ENCODE assay signal across 1 cellular context in the genomic region with DNA sequence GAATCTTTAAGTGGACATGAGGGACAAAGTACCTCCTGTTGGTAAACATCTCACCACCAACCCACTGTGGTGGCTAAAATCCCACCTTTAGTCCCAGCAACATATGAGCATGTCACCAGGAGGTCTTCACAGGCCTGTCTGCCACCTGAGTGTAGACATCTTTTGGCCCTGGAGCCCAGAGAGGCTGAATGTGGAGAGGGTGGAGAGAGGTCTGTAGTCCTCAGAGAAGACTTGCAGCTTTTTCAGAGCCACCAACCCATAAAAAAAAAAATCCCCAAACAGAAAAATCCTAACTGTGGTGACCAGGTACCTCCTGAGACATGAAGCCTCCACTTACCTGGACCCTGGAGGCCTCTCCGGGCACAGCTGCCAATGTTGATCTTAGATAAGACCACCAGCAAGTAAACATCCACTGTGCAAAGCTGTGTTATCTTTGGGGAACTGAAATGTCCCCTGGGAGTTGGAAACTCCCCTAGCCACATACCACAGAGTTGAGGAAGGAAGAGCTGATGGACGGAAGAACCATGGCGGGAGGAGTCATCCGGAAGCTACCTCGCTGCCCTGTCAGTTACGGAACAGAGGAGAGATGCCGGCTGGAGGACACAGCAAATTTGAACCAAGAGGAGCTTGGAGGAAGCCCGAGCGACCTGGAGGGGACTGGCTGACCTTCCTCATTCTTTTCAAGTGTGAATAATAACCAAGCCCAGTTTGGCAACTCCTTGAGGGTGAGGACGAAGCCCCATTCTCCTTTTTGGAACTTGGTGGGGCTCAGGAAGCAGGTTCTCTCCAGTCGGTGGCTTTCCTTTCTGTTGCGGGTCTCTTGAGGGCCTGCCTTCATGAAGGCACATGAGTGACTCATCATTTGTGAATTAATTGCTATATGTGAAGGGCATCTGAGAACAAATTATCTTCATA.
TF ChIP-seq lines count a peak whose summit lies in the region.

A gene with protein sequence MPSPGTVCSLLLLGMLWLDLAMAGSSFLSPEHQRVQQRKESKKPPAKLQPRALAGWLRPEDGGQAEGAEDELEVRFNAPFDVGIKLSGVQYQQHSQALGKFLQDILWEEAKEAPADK (minus strand): TSS at position 443 of the 915 bp plus-strand sequence. CDS start 2,767 bp downstream, outside the sequence.

TF ChIP-seq in HepG2, 621 proteins besides CTCF, POLR2A, EP300 and RAD21 (continued from another document and continues in another):
- no peak for TF ChIP-seq ZNF550 (CRISPR knock-in tag; IDR thresholded peaks at IDR 0.05; ENCODE audit: borderline replicate concordance)
- peak; percentile 43; the same call in 1 of the 2 replicates for TF ChIP-seq RELA (CRISPR knock-in tag; IDR thresholded peaks at IDR 0.05)
- TF ChIP-seq, protein P1, sequence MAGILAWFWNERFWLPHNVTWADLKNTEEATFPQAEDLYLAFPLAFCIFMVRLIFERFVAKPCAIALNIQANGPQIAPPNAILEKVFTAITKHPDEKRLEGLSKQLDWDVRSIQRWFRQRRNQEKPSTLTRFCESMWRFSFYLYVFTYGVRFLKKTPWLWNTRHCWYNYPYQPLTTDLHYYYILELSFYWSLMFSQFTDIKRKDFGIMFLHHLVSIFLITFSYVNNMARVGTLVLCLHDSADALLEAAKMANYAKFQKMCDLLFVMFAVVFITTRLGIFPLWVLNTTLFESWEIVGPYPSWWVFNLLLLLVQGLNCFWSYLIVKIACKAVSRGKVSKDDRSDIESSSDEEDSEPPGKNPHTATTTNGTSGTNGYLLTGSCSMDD (CRISPR knock-in tag; IDR thresholded peaks at IDR 0.05): no peak
- TF ChIP-seq, protein P2, sequence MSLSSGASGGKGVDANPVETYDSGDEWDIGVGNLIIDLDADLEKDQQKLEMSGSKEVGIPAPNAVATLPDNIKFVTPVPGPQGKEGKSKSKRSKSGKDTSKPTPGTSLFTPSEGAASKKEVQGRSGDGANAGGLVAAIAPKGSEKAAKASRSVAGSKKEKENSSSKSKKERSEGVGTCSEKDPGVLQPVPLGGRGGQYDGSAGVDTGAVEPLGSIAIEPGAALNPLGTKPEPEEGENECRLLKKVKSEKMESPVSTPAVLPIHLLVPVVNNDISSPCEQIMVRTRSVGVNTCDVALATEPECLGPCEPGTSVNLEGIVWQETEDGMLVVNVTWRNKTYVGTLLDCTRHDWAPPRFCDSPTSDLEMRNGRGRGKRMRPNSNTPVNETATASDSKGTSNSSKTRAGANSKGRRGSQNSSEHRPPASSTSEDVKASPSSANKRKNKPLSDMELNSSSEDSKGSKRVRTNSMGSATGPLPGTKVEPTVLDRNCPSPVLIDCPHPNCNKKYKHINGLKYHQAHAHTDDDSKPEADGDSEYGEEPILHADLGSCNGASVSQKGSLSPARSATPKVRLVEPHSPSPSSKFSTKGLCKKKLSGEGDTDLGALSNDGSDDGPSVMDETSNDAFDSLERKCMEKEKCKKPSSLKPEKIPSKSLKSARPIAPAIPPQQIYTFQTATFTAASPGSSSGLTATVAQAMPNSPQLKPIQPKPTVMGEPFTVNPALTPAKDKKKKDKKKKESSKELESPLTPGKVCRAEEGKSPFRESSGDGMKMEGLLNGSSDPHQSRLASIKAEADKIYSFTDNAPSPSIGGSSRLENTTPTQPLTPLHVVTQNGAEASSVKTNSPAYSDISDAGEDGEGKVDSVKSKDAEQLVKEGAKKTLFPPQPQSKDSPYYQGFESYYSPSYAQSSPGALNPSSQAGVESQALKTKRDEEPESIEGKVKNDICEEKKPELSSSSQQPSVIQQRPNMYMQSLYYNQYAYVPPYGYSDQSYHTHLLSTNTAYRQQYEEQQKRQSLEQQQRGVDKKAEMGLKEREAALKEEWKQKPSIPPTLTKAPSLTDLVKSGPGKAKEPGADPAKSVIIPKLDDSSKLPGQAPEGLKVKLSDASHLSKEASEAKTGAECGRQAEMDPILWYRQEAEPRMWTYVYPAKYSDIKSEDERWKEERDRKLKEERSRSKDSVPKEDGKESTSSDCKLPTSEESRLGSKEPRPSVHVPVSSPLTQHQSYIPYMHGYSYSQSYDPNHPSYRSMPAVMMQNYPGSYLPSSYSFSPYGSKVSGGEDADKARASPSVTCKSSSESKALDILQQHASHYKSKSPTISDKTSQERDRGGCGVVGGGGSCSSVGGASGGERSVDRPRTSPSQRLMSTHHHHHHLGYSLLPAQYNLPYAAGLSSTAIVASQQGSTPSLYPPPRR (CRISPR knock-in tag; IDR thresholded peaks at IDR 0.05; ENCODE audit: borderline replicate concordance): no peak; the same call in 1 of the 2 replicates
- TF ChIP-seq ZFP90 (CRISPR knock-in tag; IDR thresholded peaks at IDR 0.05; ENCODE audit: borderline replicate concordance): no peak
- TF ChIP-seq, protein P3, sequence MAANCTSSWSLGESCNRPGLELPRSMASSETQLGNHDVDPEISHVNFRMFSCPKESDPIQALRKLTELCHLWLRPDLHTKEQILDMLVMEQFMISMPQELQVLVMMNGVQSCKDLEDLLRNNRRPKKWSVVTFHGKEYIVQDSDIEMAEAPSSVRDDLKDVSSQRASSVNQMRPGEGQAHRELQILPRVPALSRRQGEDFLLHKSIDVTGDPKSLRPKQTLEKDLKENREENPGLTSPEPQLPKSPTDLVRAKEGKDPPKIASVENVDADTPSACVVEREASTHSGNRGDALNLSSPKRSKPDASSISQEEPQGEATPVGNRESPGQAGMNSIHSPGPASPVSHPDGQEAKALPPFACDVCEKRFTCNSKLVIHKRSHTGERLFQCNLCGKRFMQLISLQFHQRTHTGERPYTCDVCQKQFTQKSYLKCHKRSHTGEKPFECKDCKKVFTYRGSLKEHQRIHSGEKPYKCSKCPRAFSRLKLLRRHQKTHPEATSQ (CRISPR knock-in tag; IDR thresholded peaks at IDR 0.05; ENCODE audit: borderline replicate concordance): no peak
- TF ChIP-seq ISL2 (CRISPR knock-in tag; IDR thresholded peaks at IDR 0.05): peak; percentile 84
- no peak for TF ChIP-seq MED8 (CRISPR knock-in tag; IDR thresholded peaks at IDR 0.05; ENCODE audit: insufficient replicate concordance)
- no peak for TF ChIP-seq SIN3B (IDR thresholded peaks at IDR 0.05; ENCODE audit: low read length)
- TF ChIP-seq KDM6A (CRISPR knock-in tag; IDR thresholded peaks at IDR 0.05; ENCODE audit: low read depth): peak; percentile 74
- no peak for TF ChIP-seq ZNF354B (CRISPR knock-in tag; IDR thresholded peaks at IDR 0.05)
- TF ChIP-seq REPIN1 (CRISPR knock-in tag; IDR thresholded peaks at IDR 0.05; ENCODE audit: borderline replicate concordance, low read depth): no peak
- no peak for TF ChIP-seq HCFC1 (IDR thresholded peaks at IDR 0.05; ENCODE audit: low read depth, low read length)
- TF ChIP-seq TCF7L2 (IDR thresholded peaks at IDR 0.05; ENCODE audit: low read depth, low read length): no peak
- TF ChIP-seq SAFB2 (CRISPR knock-in tag; IDR thresholded peaks at IDR 0.05; ENCODE audit: borderline replicate concordance, low read depth): no peak
- no peak for TF ChIP-seq ZNF766 (CRISPR knock-in tag; IDR thresholded peaks at IDR 0.05; ENCODE audit: borderline replicate concordance)
- no peak for TF ChIP-seq ZBTB1 (CRISPR knock-in tag; IDR thresholded peaks at IDR 0.05; ENCODE audit: borderline replicate concordance)
- TF ChIP-seq, protein P4, sequence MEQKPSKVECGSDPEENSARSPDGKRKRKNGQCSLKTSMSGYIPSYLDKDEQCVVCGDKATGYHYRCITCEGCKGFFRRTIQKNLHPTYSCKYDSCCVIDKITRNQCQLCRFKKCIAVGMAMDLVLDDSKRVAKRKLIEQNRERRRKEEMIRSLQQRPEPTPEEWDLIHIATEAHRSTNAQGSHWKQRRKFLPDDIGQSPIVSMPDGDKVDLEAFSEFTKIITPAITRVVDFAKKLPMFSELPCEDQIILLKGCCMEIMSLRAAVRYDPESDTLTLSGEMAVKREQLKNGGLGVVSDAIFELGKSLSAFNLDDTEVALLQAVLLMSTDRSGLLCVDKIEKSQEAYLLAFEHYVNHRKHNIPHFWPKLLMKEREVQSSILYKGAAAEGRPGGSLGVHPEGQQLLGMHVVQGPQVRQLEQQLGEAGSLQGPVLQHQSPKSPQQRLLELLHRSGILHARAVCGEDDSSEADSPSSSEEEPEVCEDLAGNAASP (CRISPR knock-in tag; IDR thresholded peaks at IDR 0.05; ENCODE audit: borderline replicate concordance): 0 out of 2 replicates have a peak, but pooled peaks have one; percentile 65
- TF ChIP-seq, protein P5, sequence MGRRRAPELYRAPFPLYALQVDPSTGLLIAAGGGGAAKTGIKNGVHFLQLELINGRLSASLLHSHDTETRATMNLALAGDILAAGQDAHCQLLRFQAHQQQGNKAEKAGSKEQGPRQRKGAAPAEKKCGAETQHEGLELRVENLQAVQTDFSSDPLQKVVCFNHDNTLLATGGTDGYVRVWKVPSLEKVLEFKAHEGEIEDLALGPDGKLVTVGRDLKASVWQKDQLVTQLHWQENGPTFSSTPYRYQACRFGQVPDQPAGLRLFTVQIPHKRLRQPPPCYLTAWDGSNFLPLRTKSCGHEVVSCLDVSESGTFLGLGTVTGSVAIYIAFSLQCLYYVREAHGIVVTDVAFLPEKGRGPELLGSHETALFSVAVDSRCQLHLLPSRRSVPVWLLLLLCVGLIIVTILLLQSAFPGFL (CRISPR knock-in tag; IDR thresholded peaks at IDR 0.05): no peak
- 0 out of 2 replicates have a peak, but pooled peaks have one; percentile 34 for TF ChIP-seq ZNF232 (CRISPR knock-in tag; IDR thresholded peaks at IDR 0.05; ENCODE audit: borderline replicate concordance)
- peak; percentile 25; the same call in 1 of the 2 replicates for TF ChIP-seq FOSL2 (CRISPR knock-in tag; IDR thresholded peaks at IDR 0.05)
- TF ChIP-seq FOSL1 (CRISPR knock-in tag; IDR thresholded peaks at IDR 0.05; ENCODE audit: borderline replicate concordance): no peak
- TF ChIP-seq HDAC1 (CRISPR knock-in tag; IDR thresholded peaks at IDR 0.05): peak; percentile 79
- no peak for TF ChIP-seq ZNF34 (CRISPR knock-in tag; IDR thresholded peaks at IDR 0.05; ENCODE audit: borderline replicate concordance)
- TF ChIP-seq SOX6 (IDR thresholded peaks at IDR 0.05): no peak
- peak; percentile 79 for TF ChIP-seq SOX6 (CRISPR knock-in tag; IDR thresholded peaks at IDR 0.05)
- TF ChIP-seq FOXM1 (CRISPR knock-in tag; IDR thresholded peaks at IDR 0.05): no peak
- no peak for TF ChIP-seq STAT5B (CRISPR knock-in tag; IDR thresholded peaks at IDR 0.05)
- TF ChIP-seq, protein P6, sequence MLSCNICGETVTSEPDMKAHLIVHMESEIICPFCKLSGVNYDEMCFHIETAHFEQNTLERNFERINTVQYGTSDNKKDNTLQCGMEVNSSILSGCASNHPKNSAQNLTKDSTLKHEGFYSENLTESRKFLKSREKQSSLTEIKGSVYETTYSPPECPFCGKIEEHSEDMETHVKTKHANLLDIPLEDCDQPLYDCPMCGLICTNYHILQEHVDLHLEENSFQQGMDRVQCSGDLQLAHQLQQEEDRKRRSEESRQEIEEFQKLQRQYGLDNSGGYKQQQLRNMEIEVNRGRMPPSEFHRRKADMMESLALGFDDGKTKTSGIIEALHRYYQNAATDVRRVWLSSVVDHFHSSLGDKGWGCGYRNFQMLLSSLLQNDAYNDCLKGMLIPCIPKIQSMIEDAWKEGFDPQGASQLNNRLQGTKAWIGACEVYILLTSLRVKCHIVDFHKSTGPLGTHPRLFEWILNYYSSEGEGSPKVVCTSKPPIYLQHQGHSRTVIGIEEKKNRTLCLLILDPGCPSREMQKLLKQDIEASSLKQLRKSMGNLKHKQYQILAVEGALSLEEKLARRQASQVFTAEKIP (CRISPR knock-in tag; IDR thresholded peaks at IDR 0.05; ENCODE audit: borderline replicate concordance): no peak
- no peak for TF ChIP-seq ZNF136 (CRISPR knock-in tag; IDR thresholded peaks at IDR 0.05; ENCODE audit: low read depth)
- TF ChIP-seq MLLT10 (CRISPR knock-in tag; IDR thresholded peaks at IDR 0.05): no peak
- TF ChIP-seq, protein P7, sequence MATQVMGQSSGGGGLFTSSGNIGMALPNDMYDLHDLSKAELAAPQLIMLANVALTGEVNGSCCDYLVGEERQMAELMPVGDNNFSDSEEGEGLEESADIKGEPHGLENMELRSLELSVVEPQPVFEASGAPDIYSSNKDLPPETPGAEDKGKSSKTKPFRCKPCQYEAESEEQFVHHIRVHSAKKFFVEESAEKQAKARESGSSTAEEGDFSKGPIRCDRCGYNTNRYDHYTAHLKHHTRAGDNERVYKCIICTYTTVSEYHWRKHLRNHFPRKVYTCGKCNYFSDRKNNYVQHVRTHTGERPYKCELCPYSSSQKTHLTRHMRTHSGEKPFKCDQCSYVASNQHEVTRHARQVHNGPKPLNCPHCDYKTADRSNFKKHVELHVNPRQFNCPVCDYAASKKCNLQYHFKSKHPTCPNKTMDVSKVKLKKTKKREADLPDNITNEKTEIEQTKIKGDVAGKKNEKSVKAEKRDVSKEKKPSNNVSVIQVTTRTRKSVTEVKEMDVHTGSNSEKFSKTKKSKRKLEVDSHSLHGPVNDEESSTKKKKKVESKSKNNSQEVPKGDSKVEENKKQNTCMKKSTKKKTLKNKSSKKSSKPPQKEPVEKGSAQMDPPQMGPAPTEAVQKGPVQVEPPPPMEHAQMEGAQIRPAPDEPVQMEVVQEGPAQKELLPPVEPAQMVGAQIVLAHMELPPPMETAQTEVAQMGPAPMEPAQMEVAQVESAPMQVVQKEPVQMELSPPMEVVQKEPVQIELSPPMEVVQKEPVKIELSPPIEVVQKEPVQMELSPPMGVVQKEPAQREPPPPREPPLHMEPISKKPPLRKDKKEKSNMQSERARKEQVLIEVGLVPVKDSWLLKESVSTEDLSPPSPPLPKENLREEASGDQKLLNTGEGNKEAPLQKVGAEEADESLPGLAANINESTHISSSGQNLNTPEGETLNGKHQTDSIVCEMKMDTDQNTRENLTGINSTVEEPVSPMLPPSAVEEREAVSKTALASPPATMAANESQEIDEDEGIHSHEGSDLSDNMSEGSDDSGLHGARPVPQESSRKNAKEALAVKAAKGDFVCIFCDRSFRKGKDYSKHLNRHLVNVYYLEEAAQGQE (IDR thresholded peaks at IDR 0.05; ENCODE audit: borderline replicate concordance in 1 of 2, low read depth in 1 of 2, low read length in 2 of 2): no peak
- no peak for TF ChIP-seq ISX (CRISPR knock-in tag; conservative IDR thresholded peaks at IDR 0.05)
- TF ChIP-seq ZNF468 (CRISPR knock-in tag; IDR thresholded peaks at IDR 0.05): no peak
- TF ChIP-seq, protein P8, sequence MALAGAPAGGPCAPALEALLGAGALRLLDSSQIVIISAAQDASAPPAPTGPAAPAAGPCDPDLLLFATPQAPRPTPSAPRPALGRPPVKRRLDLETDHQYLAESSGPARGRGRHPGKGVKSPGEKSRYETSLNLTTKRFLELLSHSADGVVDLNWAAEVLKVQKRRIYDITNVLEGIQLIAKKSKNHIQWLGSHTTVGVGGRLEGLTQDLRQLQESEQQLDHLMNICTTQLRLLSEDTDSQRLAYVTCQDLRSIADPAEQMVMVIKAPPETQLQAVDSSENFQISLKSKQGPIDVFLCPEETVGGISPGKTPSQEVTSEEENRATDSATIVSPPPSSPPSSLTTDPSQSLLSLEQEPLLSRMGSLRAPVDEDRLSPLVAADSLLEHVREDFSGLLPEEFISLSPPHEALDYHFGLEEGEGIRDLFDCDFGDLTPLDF (CRISPR knock-in tag; IDR thresholded peaks at IDR 0.05): no peak
- no peak for TF ChIP-seq SOX13 (IDR thresholded peaks at IDR 0.05)
- TF ChIP-seq SOX13 (CRISPR knock-in tag; conservative IDR thresholded peaks at IDR 0.05 in 1 of 2, IDR thresholded peaks at IDR 0.05 in 1 of 2): peak in 1 of 2 experiments; percentile 78; a peak in 2 of 4 replicates
- TF ChIP-seq XBP1 (CRISPR knock-in tag; IDR thresholded peaks at IDR 0.05): no peak
- TF ChIP-seq, protein P9, sequence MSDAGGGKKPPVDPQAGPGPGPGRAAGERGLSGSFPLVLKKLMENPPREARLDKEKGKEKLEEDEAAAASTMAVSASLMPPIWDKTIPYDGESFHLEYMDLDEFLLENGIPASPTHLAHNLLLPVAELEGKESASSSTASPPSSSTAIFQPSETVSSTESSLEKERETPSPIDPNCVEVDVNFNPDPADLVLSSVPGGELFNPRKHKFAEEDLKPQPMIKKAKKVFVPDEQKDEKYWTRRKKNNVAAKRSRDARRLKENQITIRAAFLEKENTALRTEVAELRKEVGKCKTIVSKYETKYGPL (CRISPR knock-in tag; IDR thresholded peaks at IDR 0.05): no peak
